ENCODE assay signal across 22 cellular contexts in the genomic region with DNA sequence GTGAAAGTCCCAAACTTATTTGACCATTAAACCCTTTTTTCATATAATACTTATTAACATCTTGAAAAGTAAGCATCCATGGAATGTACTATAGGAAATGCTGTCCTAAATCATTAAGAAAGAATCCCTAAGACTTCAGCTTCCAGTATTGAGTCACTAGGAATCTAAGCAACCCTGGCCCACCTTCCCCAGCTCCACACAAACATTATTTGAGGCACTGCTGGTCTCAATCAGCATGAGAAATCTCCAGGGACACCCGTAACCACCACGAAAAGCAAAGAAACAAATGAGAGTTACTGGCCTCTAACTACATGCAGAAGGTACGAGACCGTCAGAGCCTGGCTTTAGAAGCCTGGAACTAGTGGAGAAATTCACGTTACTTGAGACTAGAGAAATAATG.
DNase-seq lines count a peak whose midpoint lies in the region; ATAC-seq and TF ChIP-seq lines count a peak whose summit lies in the region.
"Had no signal": no experiment of that assay in that cellular context is flagged by ENCODE, and none has a peak within 500 bp of the region (broad histone marks: within the 10 kb centered on the region; RNA-seq: fewer than 3 reads in every experiment).

No MANE protein-coding gene starts in this region.

- no peaks in the 10 kb centered on the region for H3K79me1 ChIP-seq in mesendoderm (ENCODE audit: low read length)

- H4K5ac ChIP-seq in mesendoderm (ENCODE audit: low read length), result no peak overlapping the region

- no peak overlapping the region for H3K4ac ChIP-seq in mesendoderm (ENCODE audit: low read depth, low read length)

- no peak overlapping the region for H3K23ac ChIP-seq in mesendoderm (ENCODE audit: low read length)

- no peaks in the 10 kb centered on the region for H3K27me3 ChIP-seq in MG63
- H3K27me3 ChIP-seq in mesendoderm (ENCODE audit: insufficient read depth, low read length, poor library complexity), result no peaks in the 10 kb centered on the region

- no peak for TF ChIP-seq CTCF in AG10803 (conservative IDR thresholded peaks at IDR 0.05; ENCODE audit: low read length)

- no peak overlapping the region for H2AK5ac ChIP-seq in mesendoderm (ENCODE audit: low read length)

- H3K79me2 ChIP-seq in mesendoderm (ENCODE audit: control insufficient read depth, insufficient read depth, low read length), result no peaks in the 10 kb centered on the region

- no peak overlapping the region for H4K8ac ChIP-seq in mesendoderm (ENCODE audit: low read depth, low read length)

- DNase-seq in AG10803 (ENCODE audit: low read depth) (peak; percentile 96), MG63 (peak; percentile 1), dedifferentiated amniotic fluid mesenchymal stem cell (ENCODE audit: extremely low spot score) (peak; percentile 42), mesendoderm (peak; percentile 30), Ammon's horn (ENCODE audit: low spot score) (no peak), NCI-H2171 (lab: John Stamatoyannopoulos, UW) (no peak)
- DNase-seq: activated CD4-positive, alpha-beta T cell treated with anti-CD3 and anti-CD28 coated beads for 4 hours; activated T-cell treated with anti-CD3 and anti-CD28 coated beads, Interleukin-2, amount 50 U/mL, for 1 hour; amniotic stem cell; C1 segment of cervical spinal cord; glutamatergic neuron; Karpas-422; left cardiac atrium; naive B cell; NCI-H187 treated with DMSO at 0.1 percent for 48 hours; NCI-H526 treated with DMSO at 0.1 percent for 48 hours; RPMI8226; stimulated activated CD4-positive, alpha-beta T cell treated with anti-CD3 and anti-CD28 coated beads, Interleukin-4, amount 100 ng/mL, for 24 hours; T-helper 17 cell; trophoblast cell had no signal

- no peak overlapping the region for H3K4me2 ChIP-seq in mesendoderm (ENCODE audit: low read length)

- ATAC-seq in HG02642 (IDR thresholded peaks at IDR 0.05; ENCODE audit: poor library complexity, unreplicated experiment) (no peak), GM19452 (IDR thresholded peaks at IDR 0.05; ENCODE audit: unreplicated experiment) (no peak)
- ATAC-seq: left cardiac atrium, T-helper 17 cell had no signal

- H3K9me3 ChIP-seq in MG63, result no peaks in the 10 kb centered on the region

- no peak overlapping the region for H2BK120ac ChIP-seq in mesendoderm (ENCODE audit: low read depth, low read length)

- H3K36me3 ChIP-seq in MG63 (peaks cover 71% of the 10 kb centered on the region), mesendoderm (ENCODE audit: control insufficient read depth, insufficient read depth, low read length) (peaks cover 3% of the 10 kb centered on the region)

- H3K9ac ChIP-seq in mesendoderm (ENCODE audit: low read length), result no peak overlapping the region

- no CpG with 5 or more reads among the region's 5 CpGs for WGBS in mesendoderm (ENCODE audit: extremely low coverage, insufficient coverage, low lambda C conversion rate)

- H2BK15ac ChIP-seq in mesendoderm (replicated peaks; ENCODE audit: low read depth), result no peak overlapping the region

- H3K4me3 ChIP-seq in AG10803 (ENCODE audit: low read length), result peak overlapping the region; percentile 10
- no peak overlapping the region for H3K4me3 ChIP-seq in MG63
- no peak overlapping the region for H3K4me3 ChIP-seq in mesendoderm (ENCODE audit: low read length)

- H3K56ac ChIP-seq in mesendoderm (ENCODE audit: low read length), result no peak overlapping the region

- no peak overlapping the region for H3K27ac ChIP-seq in mesendoderm (ENCODE audit: low read depth, low read length)

- H3K18ac ChIP-seq in mesendoderm (ENCODE audit: low read length), result no peak overlapping the region

- H3K4me1 ChIP-seq in mesendoderm (ENCODE audit: control insufficient read depth, low read depth, low read length), result no peaks in the 10 kb centered on the region

- no peak overlapping the region for H2BK5ac ChIP-seq in mesendoderm (ENCODE audit: low read length)

Comparison
In these comparisons a context has a peak if more than half of its experiments do, and no peak if none do; other contexts are left out.
1. DNase-seq: peak in AG10803 (single experiment), MG63 (single experiment), dedifferentiated amniotic fluid mesenchymal stem cell (single experiment) and mesendoderm (single experiment); none in Ammon's horn (single experiment) and NCI-H2171 (single experiment).